In the genomic region with DNA sequence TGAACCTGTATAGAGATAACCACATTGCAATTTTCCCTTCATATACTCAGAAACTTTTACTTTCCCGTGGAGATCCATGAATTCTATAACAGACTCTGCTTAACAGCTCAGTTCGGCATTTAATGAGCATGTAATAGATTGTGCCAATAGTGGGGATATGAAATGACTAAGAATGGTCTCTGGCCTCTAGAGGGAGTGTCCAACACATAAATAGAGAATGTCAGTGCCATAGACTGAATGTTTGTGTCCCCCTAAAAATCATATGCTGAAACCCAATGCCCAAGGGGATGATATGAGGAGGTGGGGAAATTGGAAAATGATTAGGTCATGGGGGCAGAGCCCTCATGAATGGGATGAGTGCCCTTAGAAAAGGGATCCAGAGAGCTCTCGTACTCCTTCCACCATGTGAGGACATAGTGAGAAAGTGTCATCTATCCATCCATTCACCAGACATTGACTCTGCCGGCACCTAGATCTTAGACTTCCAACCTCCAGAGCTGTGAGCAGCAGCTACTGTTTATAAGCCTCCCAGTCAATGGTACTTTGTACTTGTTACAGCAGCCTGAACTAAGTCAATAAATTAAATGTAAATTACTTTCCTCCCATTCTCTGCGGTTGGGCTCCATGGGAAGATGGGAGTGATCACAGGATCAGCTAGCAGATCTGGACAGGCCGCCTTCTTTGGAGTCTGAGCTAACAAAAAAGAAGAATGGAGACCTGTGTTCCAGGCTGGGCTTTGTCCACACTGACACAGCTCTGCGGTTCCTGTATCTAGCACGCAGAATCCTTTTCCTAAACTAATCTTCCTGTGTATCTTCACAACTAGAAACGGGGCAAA, we compare ENCODE assay signal across 8 cellular contexts. TPM values are rescaled to one million over a fixed set of nuclear protein-coding genes. Genes with fewer than 3 reads are reported as not detected.
A peak's percentile ranks its signal among the peaks of the same experiment; 100 is the strongest.
DNase-seq lines count a peak whose midpoint lies in the region; ATAC-seq and TF ChIP-seq lines count a peak whose summit lies in the region.

No MANE protein-coding gene starts in this region.

- no peak overlapping the region for H3K4me3 ChIP-seq in CD8-positive, alpha-beta memory T cell (ENCODE audit: low read length)

- H3K4me1 ChIP-seq in CD8-positive, alpha-beta memory T cell (ENCODE audit: insufficient read depth, low read length), result no peaks in the 10 kb centered on the region

- H3K27ac ChIP-seq in CD8-positive, alpha-beta memory T cell (ENCODE audit: low read depth, low read length), result no peak overlapping the region

- no peak overlapping the region for H3K27ac Mint-ChIP-seq in activated CD8-positive, alpha-beta T cell treated with anti-CD3 and anti-CD28 coated beads for 36 hours
- H3K27ac Mint-ChIP-seq in CD8-positive, alpha-beta memory T cell, result no peak overlapping the region

- H3K36me3 Mint-ChIP-seq in activated CD8-positive, alpha-beta T cell treated with anti-CD3 and anti-CD28 coated beads for 36 hours (ENCODE audit: low read depth), result no peaks in the 10 kb centered on the region
- H3K36me3 Mint-ChIP-seq in CD8-positive, alpha-beta memory T cell, result no peaks in the 10 kb centered on the region

- peak; percentile 72 for TF ChIP-seq RAD21 in Ishikawa (IDR thresholded peaks at IDR 0.05; ENCODE audit: low read depth)

- no peak for TF ChIP-seq EP300 in Ishikawa (IDR thresholded peaks at IDR 0.05; ENCODE audit: borderline replicate concordance)

- no peaks in the 10 kb centered on the region for H3K9me3 Mint-ChIP-seq in activated CD8-positive, alpha-beta T cell treated with anti-CD3 and anti-CD28 coated beads for 36 hours
- H3K9me3 Mint-ChIP-seq in CD8-positive, alpha-beta memory T cell, result no peaks in the 10 kb centered on the region

- ATAC-seq in activated CD8-positive, alpha-beta T cell treated with anti-CD3 and anti-CD28 coated beads for 36 hours, result peak; percentile 43
- ATAC-seq in GM19324 (IDR thresholded peaks at IDR 0.05; ENCODE audit: low FRiP score, unreplicated experiment), result no peak

- peak; percentile 5 to 8 for DNase-seq in SHP77 (lab: John Stamatoyannopoulos, UW)
- DNase-seq in SHP77 treated with DMSO at 0.1 percent for 48 hours (lab: John Stamatoyannopoulos, UW), result no peak
- DNase-seq in activated CD8-positive, alpha-beta T cell treated with anti-CD3 and anti-CD28 coated beads for 36 hours, result no peak
- DNase-seq in mucosa of gallbladder (ENCODE audit: low spot score), result peak; percentile 26
- no peak for DNase-seq in activated CD8-positive, alpha-beta memory T cell treated with anti-CD3 and anti-CD28 coated beads for 24 hours
- no peak for DNase-seq in CD8-positive, alpha-beta memory T cell

- CTCF ChIA-PET in activated CD8-positive, alpha-beta T cell treated with anti-CD3 and anti-CD28 coated beads for 36 hours (lab: Charles Lee), result interaction anchor here (0.7 to 2.2 kb wide), 5 partner anchors 8 to 83 kb away, joined by 3 to 9 read pairs (median 3); no protein-coding TSS in a partner anchor
- CTCF ChIA-PET in CD8-positive, alpha-beta memory T cell (lab: Charles Lee), result interaction anchor here (1.0 kb wide), 1 partner anchor 17 kb away, joined by 3 read pairs; no protein-coding TSS in a partner anchor

- intact Hi-C loops in activated CD8-positive, alpha-beta T cell treated with anti-CD3 and anti-CD28 coated beads for 36 hours (cut with micrococcal nuclease), result no loop called here

- H3K4me1 Mint-ChIP-seq in activated CD8-positive, alpha-beta T cell treated with anti-CD3 and anti-CD28 coated beads for 36 hours (ENCODE audit: low read depth), result peaks cover 6% of the 10 kb centered on the region
- H3K4me1 Mint-ChIP-seq in CD8-positive, alpha-beta memory T cell, result peaks cover 0 to 4% (median 0%) of the 10 kb centered on the region in 3 donors

- H3K27me3 ChIP-seq in CD8-positive, alpha-beta memory T cell (ENCODE audit: insufficient read depth, low read length, poor library complexity, severe bottlenecking), result no peaks in the 10 kb centered on the region

- H3K36me3 ChIP-seq in CD8-positive, alpha-beta memory T cell (ENCODE audit: insufficient read depth, low read length), result no peaks in the 10 kb centered on the region

- POLR2A ChIA-PET in activated CD8-positive, alpha-beta T cell treated with anti-CD3 and anti-CD28 coated beads for 36 hours (lab: Charles Lee), result no interaction called here
- POLR2A ChIA-PET in CD8-positive, alpha-beta memory T cell (lab: Charles Lee), result no interaction called here

- no peak overlapping the region for H3K4me3 Mint-ChIP-seq in activated CD8-positive, alpha-beta T cell treated with anti-CD3 and anti-CD28 coated beads for 36 hours
- no peak overlapping the region for H3K4me3 Mint-ChIP-seq in CD8-positive, alpha-beta memory T cell

- H3K9me3 ChIP-seq in CD8-positive, alpha-beta memory T cell (ENCODE audit: low read length), result no peaks in the 10 kb centered on the region

- peaks cover 3% of the 10 kb centered on the region for H3K27me3 Mint-ChIP-seq in activated CD8-positive, alpha-beta T cell treated with anti-CD3 and anti-CD28 coated beads for 36 hours
- peaks cover 0 to 6% of the 10 kb centered on the region in 2 donors for H3K27me3 Mint-ChIP-seq in CD8-positive, alpha-beta memory T cell

- peak; percentile 30 for TF ChIP-seq CTCF in activated CD8-positive, alpha-beta T cell treated with anti-CD3 and anti-CD28 coated beads for 36 hours (IDR thresholded peaks at IDR 0.05)

TF ChIP-seq in Ishikawa, 13 proteins besides CTCF, POLR2A, EP300 and RAD21:
- TF ChIP-seq ZBTB7A (IDR thresholded peaks at IDR 0.05; ENCODE audit: low read depth) (no peak), CEBPB (IDR thresholded peaks at IDR 0.05) (no peak), TCF12 (IDR thresholded peaks at IDR 0.05; ENCODE audit: low read depth) (no peak), CREB1 (IDR thresholded peaks at IDR 0.05; ENCODE audit: low read depth) (no peak), FOXM1 (IDR thresholded peaks at IDR 0.05; ENCODE audit: borderline replicate concordance, low read depth) (no peak), YY1 (IDR thresholded peaks at IDR 0.05; ENCODE audit: low read depth) (no peak), TEAD4 (IDR thresholded peaks at IDR 0.05) (no peak), EGR1 (IDR thresholded peaks at IDR 0.05) (no peak), TAF1 (IDR thresholded peaks at IDR 0.05; ENCODE audit: low read depth) (no peak), NFIC (IDR thresholded peaks at IDR 0.05) (no peak)
- TF ChIP-seq, protein P1, sequence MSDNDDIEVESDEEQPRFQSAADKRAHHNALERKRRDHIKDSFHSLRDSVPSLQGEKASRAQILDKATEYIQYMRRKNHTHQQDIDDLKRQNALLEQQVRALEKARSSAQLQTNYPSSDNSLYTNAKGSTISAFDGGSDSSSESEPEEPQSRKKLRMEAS (IDR thresholded peaks at IDR 0.05), result no peak
- TF ChIP-seq, protein P2, sequence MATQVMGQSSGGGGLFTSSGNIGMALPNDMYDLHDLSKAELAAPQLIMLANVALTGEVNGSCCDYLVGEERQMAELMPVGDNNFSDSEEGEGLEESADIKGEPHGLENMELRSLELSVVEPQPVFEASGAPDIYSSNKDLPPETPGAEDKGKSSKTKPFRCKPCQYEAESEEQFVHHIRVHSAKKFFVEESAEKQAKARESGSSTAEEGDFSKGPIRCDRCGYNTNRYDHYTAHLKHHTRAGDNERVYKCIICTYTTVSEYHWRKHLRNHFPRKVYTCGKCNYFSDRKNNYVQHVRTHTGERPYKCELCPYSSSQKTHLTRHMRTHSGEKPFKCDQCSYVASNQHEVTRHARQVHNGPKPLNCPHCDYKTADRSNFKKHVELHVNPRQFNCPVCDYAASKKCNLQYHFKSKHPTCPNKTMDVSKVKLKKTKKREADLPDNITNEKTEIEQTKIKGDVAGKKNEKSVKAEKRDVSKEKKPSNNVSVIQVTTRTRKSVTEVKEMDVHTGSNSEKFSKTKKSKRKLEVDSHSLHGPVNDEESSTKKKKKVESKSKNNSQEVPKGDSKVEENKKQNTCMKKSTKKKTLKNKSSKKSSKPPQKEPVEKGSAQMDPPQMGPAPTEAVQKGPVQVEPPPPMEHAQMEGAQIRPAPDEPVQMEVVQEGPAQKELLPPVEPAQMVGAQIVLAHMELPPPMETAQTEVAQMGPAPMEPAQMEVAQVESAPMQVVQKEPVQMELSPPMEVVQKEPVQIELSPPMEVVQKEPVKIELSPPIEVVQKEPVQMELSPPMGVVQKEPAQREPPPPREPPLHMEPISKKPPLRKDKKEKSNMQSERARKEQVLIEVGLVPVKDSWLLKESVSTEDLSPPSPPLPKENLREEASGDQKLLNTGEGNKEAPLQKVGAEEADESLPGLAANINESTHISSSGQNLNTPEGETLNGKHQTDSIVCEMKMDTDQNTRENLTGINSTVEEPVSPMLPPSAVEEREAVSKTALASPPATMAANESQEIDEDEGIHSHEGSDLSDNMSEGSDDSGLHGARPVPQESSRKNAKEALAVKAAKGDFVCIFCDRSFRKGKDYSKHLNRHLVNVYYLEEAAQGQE (IDR thresholded peaks at IDR 0.05; ENCODE audit: low read depth), result no peak
- TF ChIP-seq, protein P3, sequence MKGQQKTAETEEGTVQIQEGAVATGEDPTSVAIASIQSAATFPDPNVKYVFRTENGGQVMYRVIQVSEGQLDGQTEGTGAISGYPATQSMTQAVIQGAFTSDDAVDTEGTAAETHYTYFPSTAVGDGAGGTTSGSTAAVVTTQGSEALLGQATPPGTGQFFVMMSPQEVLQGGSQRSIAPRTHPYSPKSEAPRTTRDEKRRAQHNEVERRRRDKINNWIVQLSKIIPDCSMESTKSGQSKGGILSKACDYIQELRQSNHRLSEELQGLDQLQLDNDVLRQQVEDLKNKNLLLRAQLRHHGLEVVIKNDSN (IDR thresholded peaks at IDR 0.05), result no peak

RNA-seq across cellular contexts. Expression of gene HPSE, which starts 28.1 kb away (rescaled TPM):
- total RNA-seq in activated CD8-positive, alpha-beta T cell treated with anti-CD3 and anti-CD28 coated beads for 36 hours, result 1 to 10 TPM; 5.5 to 6.0 TPM
- 5.9 TPM for total RNA-seq in mucosa of gallbladder
- total RNA-seq in CD8-positive, alpha-beta memory T cell, result 10 to 100 TPM; 10.6 to 10.9 TPM
- polyA plus RNA-seq in CD8-positive, alpha-beta memory T cell, result 4.1 TPM

Comparison
In these comparisons a context has a peak if more than half of its experiments do, and no peak if none do; other contexts are left out.
1. DNase-seq: peak in SHP77 (2 of 2) and mucosa of gallbladder (single experiment); none in SHP77 treated with DMSO at 0.1 percent for 48 hours (single experiment), activated CD8-positive, alpha-beta T cell treated with anti-CD3 and anti-CD28 coated beads for 36 hours (single experiment), activated CD8-positive, alpha-beta memory T cell treated with anti-CD3 and anti-CD28 coated beads for 24 hours (single experiment) and CD8-positive, alpha-beta memory T cell (0 of 5).